In the genomic region with DNA sequence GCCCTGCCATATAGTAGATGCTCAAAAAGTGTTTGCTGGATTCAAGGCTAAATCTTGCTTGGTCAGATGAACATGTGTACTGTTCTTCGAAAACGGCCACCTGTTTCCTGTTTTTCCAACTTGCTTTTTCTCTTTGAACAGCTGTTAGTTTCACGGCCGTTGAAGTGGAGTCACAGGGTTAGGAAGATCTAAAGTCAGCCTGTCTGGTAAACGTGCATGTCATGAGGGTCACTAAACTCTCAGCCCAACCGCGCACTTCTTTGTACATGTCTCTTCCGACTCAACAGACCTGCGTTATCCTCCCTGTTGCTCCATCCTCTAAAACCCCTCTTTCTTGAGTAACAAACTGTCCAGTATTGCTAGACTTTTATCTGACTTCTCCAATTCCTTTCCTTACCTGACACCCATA, we compare ENCODE assay signal across 10 cellular contexts.
DNase-seq lines count a peak whose midpoint lies in the region; ATAC-seq lines count a peak whose summit lies in the region.
"Had no signal": no experiment of that assay in that cellular context is flagged by ENCODE, and none has a peak within 500 bp of the region (broad histone marks: within the 10 kb centered on the region; RNA-seq: fewer than 3 reads in every experiment).

No MANE protein-coding gene starts in this region.

- peaks cover 33% of the 10 kb centered on the region for H3K4me1 Mint-ChIP-seq in activated CD4-positive, alpha-beta T cell treated with anti-CD3 and anti-CD28 coated beads, Interleukin-2, amount 10 ng/mL, durations not matched to agents 24 days and 14 days
- H3K4me1 Mint-ChIP-seq in stimulated activated naive B cell treated with anti-CD40 and anti-IgM and Interleukin-4, amounts not matched to agents 10 μg/mL and 1 μg/mL and 100 μg/mL, for 72 hours, result peaks cover 33 to 50% of the 10 kb centered on the region in 2 donors

- peaks cover 15% of the 10 kb centered on the region for H3K9me3 Mint-ChIP-seq in activated CD4-positive, alpha-beta T cell treated with anti-CD3 and anti-CD28 coated beads, Interleukin-2, amount 10 ng/mL, durations not matched to agents 24 days and 14 days
- H3K9me3 Mint-ChIP-seq in stimulated activated naive B cell treated with anti-CD40 and anti-IgM and Interleukin-4, amounts not matched to agents 10 μg/mL and 1 μg/mL and 100 μg/mL, for 72 hours, result peaks cover 5% of the 10 kb centered on the region in 2 donors

- no peaks in the 10 kb centered on the region for H3K79me2 ChIP-seq in GM23248 (ENCODE audit: insufficient read depth)

- 78 to 84% methylated on average over 9 of the region's 9 CpGs for WGBS in GM23248 (ENCODE audit: low coverage in 1 of 2, low lambda C conversion rate in 2 of 2, missing lambda C conversion rate in 2 of 2), 2 experiments

- in situ Hi-C loops in GM23248 (cut with MboI), result no loop called here

- H3K36me3 Mint-ChIP-seq in activated CD4-positive, alpha-beta T cell treated with anti-CD3 and anti-CD28 coated beads, Interleukin-2, amount 10 ng/mL, durations not matched to agents 24 days and 14 days (ENCODE audit: low read depth), result peaks cover 6% of the 10 kb centered on the region
- H3K36me3 Mint-ChIP-seq in stimulated activated naive B cell treated with anti-CD40 and anti-IgM and Interleukin-4, amounts not matched to agents 10 μg/mL and 1 μg/mL and 100 μg/mL, for 72 hours, result peaks cover 8 to 11% of the 10 kb centered on the region in 2 donors

- H3F3A ChIP-seq in GM23248 (ENCODE audit: insufficient read depth), result peaks cover 10% of the 10 kb centered on the region

- no peak for DNase-seq in activated CD4-positive, alpha-beta T cell treated with anti-CD3 and anti-CD28 coated beads, Interleukin-2, amount 10 ng/mL, durations not matched to agents 24 days and 14 days
- DNase-seq in activated CD4-positive, alpha-beta T cell treated with anti-CD3 and anti-CD28 coated beads, Interleukin-2, amount 50 U/mL, for 1 hour, result no peak
- DNase-seq in SHP77 (lab: John Stamatoyannopoulos, UW) (peak; percentile 26 to 66), HK-2 (ENCODE audit: unreplicated experiment) (no peak), nucleus accumbens (lab: John Stamatoyannopoulos, UW) (no peak), GM23248 (no peak)
- no peak for DNase-seq in stimulated activated naive B cell treated with anti-CD40 and anti-IgM and Interleukin-4, amounts not matched to agents 10 μg/mL and 1 μg/mL and 100 μg/mL, for 72 hours
- DNase-seq: stimulated activated CD8-positive, alpha-beta memory T cell treated with anti-CD3 and anti-CD28 coated beads, Interleukin-4, amount 100 ng/mL, for 48 hours; T-helper 9 cell had no signal

- no peaks in the 10 kb centered on the region for H3K9me3 ChIP-seq in GM23248 (ENCODE audit: low read depth)

- H4K20me1 ChIP-seq in GM23248 (ENCODE audit: insufficient read depth), result no peaks in the 10 kb centered on the region

- no peak overlapping the region for H3K9ac ChIP-seq in GM23248

- no peak overlapping the region for H3K4me3 ChIP-seq in GM23248

- H3K9me2 ChIP-seq in GM23248 (ENCODE audit: insufficient read depth), result no peaks in the 10 kb centered on the region

- H3K4me3 Mint-ChIP-seq in activated CD4-positive, alpha-beta T cell treated with anti-CD3 and anti-CD28 coated beads, Interleukin-2, amount 10 ng/mL, durations not matched to agents 24 days and 14 days, result peak overlapping the region; percentile 18
- H3K4me3 Mint-ChIP-seq in stimulated activated naive B cell treated with anti-CD40 and anti-IgM and Interleukin-4, amounts not matched to agents 10 μg/mL and 1 μg/mL and 100 μg/mL, for 72 hours, result peak overlapping the region in 1 of 2 donors; percentile 50

- no peaks in the 10 kb centered on the region for H3K36me3 ChIP-seq in GM23248 (ENCODE audit: low read depth)

- intact Hi-C loops in activated CD4-positive, alpha-beta T cell treated with anti-CD3 and anti-CD28 coated beads, Interleukin-2, amount 10 ng/mL, durations not matched to agents 24 days and 14 days (cut with micrococcal nuclease), result no loop called here

- H3K27me3 Mint-ChIP-seq in activated CD4-positive, alpha-beta T cell treated with anti-CD3 and anti-CD28 coated beads, Interleukin-2, amount 10 ng/mL, durations not matched to agents 24 days and 14 days, result peaks cover 2% of the 10 kb centered on the region
- H3K27me3 Mint-ChIP-seq in stimulated activated naive B cell treated with anti-CD40 and anti-IgM and Interleukin-4, amounts not matched to agents 10 μg/mL and 1 μg/mL and 100 μg/mL, for 72 hours, result peaks cover 0 to 8% of the 10 kb centered on the region in 2 donors

- ATAC-seq in HG02885 (IDR thresholded peaks at IDR 0.05; ENCODE audit: poor library complexity, unreplicated experiment), result peak; percentile 35
- ATAC-seq in stimulated activated naive B cell treated with anti-CD40 and anti-IgM and Interleukin-4, amounts not matched to agents 10 μg/mL and 1 μg/mL and 100 μg/mL, for 72 hours (replicated peaks), result peak; percentile 51 to 71

- H3K27ac ChIP-seq in GM23248, result no peak overlapping the region

- no peak overlapping the region for H2AFZ ChIP-seq in GM23248

- no peak overlapping the region for H3K4me2 ChIP-seq in GM23248 (ENCODE audit: unreplicated experiment)

- H3K27ac Mint-ChIP-seq in activated CD4-positive, alpha-beta T cell treated with anti-CD3 and anti-CD28 coated beads, Interleukin-2, amount 10 ng/mL, durations not matched to agents 24 days and 14 days, result peak overlapping the region; percentile 38
- H3K27ac Mint-ChIP-seq in stimulated activated naive B cell treated with anti-CD40 and anti-IgM and Interleukin-4, amounts not matched to agents 10 μg/mL and 1 μg/mL and 100 μg/mL, for 72 hours, result peak overlapping the region; percentile 25

- no peaks in the 10 kb centered on the region for H3K27me3 ChIP-seq in GM23248 (replicated peaks; ENCODE audit: insufficient read depth)

- H3K4me1 ChIP-seq in GM23248 (ENCODE audit: insufficient read depth), result peaks cover 26% of the 10 kb centered on the region

Comparison
In these comparisons a context has a peak if more than half of its experiments do, and no peak if none do; other contexts are left out.
1. DNase-seq: peak in SHP77 (2 of 2); none in activated CD4-positive, alpha-beta T cell treated with anti-CD3 and anti-CD28 coated beads, Interleukin-2, amount 10 ng/mL, durations not matched to agents 24 days and 14 days (single experiment), activated CD4-positive, alpha-beta T cell treated with anti-CD3 and anti-CD28 coated beads, Interleukin-2, amount 50 U/mL, for 1 hour (single experiment), stimulated activated naive B cell treated with anti-CD40 and anti-IgM and Interleukin-4, amounts not matched to agents 10 μg/mL and 1 μg/mL and 100 μg/mL, for 72 hours (single experiment), HK-2 (single experiment), nucleus accumbens (0 of 56) and GM23248 (single experiment).